Comparison of ENCODE assay signal across 1 cellular context in the genomic region with DNA sequence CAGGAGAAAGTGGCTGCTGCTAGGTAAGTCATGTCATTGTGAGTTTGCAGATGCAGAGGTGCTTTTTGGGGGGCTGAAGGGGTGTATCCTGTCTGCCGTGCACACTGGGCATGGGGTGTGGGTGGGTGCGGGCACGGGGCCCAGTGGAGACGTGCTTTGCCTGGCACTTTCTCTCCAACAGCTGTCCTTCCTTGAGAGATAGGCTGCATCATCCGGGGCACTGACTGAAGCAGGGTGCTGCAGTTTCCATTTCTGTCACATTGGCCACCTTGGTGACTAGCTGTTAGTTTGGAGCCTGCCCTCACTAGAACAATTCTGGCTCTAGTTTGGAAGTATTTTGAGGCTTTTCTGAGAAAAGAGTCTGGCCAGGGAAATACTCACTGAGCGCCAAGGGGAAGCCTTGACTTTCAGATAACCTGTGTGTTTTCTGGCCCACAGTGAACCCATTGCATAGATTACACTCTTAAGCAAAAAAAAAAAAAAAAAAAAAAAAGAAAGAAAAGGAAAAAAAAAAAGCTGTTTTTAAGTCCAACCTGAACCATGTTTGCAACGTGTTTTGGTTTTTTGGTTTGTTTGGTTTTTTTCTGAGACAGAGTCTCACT.
TF ChIP-seq lines count a peak whose summit lies in the region.

No MANE protein-coding gene starts in this region.

TF ChIP-seq in GM23338, 12 proteins besides CTCF, POLR2A, EP300 and RAD21 (continued from another document):
- TF ChIP-seq, protein P1, sequence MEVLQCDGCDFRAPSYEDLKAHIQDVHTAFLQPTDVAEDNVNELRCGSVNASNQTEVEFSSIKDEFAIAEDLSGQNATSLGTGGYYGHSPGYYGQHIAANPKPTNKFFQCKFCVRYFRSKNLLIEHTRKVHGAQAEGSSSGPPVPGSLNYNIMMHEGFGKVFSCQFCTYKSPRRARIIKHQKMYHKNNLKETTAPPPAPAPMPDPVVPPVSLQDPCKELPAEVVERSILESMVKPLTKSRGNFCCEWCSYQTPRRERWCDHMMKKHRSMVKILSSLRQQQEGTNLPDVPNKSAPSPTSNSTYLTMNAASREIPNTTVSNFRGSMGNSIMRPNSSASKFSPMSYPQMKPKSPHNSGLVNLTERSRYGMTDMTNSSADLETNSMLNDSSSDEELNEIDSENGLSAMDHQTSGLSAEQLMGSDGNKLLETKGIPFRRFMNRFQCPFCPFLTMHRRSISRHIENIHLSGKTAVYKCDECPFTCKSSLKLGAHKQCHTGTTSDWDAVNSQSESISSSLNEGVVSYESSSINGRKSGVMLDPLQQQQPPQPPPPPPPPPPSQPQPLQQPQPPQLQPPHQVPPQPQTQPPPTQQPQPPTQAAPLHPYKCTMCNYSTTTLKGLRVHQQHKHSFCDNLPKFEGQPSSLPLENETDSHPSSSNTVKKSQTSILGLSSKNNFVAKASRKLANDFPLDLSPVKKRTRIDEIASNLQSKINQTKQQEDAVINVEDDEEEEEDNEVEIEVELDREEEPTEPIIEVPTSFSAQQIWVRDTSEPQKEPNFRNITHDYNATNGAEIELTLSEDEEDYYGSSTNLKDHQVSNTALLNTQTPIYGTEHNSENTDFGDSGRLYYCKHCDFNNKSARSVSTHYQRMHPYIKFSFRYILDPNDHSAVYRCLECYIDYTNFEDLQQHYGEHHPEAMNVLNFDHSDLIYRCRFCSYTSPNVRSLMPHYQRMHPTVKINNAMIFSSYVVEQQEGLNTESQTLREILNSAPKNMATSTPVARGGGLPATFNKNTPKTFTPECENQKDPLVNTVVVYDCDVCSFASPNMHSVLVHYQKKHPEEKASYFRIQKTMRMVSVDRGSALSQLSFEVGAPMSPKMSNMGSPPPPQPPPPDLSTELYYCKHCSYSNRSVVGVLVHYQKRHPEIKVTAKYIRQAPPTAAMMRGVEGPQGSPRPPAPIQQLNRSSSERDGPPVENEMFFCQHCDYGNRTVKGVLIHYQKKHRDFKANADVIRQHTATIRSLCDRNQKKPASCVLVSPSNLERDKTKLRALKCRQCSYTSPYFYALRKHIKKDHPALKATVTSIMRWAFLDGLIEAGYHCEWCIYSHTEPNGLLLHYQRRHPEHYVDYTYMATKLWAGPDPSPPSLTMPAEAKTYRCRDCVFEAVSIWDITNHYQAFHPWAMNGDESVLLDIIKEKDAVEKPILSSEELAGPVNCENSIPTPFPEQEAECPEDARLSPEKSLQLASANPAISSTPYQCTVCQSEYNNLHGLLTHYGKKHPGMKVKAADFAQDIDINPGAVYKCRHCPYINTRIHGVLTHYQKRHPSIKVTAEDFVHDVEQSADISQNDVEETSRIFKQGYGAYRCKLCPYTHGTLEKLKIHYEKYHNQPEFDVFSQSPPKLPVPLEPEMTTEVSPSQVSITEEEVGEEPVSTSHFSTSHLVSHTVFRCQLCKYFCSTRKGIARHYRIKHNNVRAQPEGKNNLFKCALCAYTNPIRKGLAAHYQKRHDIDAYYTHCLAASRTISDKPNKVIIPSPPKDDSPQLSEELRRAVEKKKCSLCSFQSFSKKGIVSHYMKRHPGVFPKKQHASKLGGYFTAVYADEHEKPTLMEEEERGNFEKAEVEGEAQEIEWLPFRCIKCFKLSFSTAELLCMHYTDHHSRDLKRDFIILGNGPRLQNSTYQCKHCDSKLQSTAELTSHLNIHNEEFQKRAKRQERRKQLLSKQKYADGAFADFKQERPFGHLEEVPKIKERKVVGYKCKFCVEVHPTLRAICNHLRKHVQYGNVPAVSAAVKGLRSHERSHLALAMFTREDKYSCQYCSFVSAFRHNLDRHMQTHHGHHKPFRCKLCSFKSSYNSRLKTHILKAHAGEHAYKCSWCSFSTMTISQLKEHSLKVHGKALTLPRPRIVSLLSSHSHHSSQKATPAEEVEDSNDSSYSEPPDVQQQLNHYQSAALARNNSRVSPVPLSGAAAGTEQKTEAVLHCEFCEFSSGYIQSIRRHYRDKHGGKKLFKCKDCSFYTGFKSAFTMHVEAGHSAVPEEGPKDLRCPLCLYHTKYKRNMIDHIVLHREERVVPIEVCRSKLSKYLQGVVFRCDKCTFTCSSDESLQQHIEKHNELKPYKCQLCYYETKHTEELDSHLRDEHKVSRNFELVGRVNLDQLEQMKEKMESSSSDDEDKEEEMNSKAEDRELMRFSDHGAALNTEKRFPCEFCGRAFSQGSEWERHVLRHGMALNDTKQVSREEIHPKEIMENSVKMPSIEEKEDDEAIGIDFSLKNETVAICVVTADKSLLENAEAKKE (CRISPR knock-in tag; IDR thresholded peaks at IDR 0.05), result no peak
- TF ChIP-seq POLR2AphosphoS5 (IDR thresholded peaks at IDR 0.05; ENCODE audit: low read depth) (no peak), STAT1 (IDR thresholded peaks at IDR 0.05; ENCODE audit: unreplicated experiment) (no peak), EZH2phosphoT487 (IDR thresholded peaks at IDR 0.05; ENCODE audit: unreplicated experiment) (no peak), NANOG (IDR thresholded peaks at IDR 0.05; ENCODE audit: borderline replicate concordance) (no peak), EZH2 (IDR thresholded peaks at IDR 0.05; ENCODE audit: low read depth, unreplicated experiment) (no peak), JUNB (IDR thresholded peaks at IDR 0.05; ENCODE audit: unreplicated experiment) (no peak), CREB1 (CRISPR knock-in tag; IDR thresholded peaks at IDR 0.05; ENCODE audit: low read depth) (no peak), ZNF114 (CRISPR knock-in tag; IDR thresholded peaks at IDR 0.05) (no peak)
- TF ChIP-seq, protein P2, sequence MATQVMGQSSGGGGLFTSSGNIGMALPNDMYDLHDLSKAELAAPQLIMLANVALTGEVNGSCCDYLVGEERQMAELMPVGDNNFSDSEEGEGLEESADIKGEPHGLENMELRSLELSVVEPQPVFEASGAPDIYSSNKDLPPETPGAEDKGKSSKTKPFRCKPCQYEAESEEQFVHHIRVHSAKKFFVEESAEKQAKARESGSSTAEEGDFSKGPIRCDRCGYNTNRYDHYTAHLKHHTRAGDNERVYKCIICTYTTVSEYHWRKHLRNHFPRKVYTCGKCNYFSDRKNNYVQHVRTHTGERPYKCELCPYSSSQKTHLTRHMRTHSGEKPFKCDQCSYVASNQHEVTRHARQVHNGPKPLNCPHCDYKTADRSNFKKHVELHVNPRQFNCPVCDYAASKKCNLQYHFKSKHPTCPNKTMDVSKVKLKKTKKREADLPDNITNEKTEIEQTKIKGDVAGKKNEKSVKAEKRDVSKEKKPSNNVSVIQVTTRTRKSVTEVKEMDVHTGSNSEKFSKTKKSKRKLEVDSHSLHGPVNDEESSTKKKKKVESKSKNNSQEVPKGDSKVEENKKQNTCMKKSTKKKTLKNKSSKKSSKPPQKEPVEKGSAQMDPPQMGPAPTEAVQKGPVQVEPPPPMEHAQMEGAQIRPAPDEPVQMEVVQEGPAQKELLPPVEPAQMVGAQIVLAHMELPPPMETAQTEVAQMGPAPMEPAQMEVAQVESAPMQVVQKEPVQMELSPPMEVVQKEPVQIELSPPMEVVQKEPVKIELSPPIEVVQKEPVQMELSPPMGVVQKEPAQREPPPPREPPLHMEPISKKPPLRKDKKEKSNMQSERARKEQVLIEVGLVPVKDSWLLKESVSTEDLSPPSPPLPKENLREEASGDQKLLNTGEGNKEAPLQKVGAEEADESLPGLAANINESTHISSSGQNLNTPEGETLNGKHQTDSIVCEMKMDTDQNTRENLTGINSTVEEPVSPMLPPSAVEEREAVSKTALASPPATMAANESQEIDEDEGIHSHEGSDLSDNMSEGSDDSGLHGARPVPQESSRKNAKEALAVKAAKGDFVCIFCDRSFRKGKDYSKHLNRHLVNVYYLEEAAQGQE (IDR thresholded peaks at IDR 0.05; ENCODE audit: unreplicated experiment), result no peak
- TF ChIP-seq, protein P3, sequence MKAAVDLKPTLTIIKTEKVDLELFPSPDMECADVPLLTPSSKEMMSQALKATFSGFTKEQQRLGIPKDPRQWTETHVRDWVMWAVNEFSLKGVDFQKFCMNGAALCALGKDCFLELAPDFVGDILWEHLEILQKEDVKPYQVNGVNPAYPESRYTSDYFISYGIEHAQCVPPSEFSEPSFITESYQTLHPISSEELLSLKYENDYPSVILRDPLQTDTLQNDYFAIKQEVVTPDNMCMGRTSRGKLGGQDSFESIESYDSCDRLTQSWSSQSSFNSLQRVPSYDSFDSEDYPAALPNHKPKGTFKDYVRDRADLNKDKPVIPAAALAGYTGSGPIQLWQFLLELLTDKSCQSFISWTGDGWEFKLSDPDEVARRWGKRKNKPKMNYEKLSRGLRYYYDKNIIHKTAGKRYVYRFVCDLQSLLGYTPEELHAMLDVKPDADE (IDR thresholded peaks at IDR 0.05), result no peak
TF ChIP-seq in GM23338: peak in this region for 0.
